8 cellular contexts compared by ENCODE assay signal in genomic region chr9:9352877-9353481, GRCh38.
A peak's percentile ranks its signal among the peaks of the same experiment; 100 is the strongest.
DNase-seq lines count a peak whose midpoint lies in the region; ATAC-seq and TF ChIP-seq lines count a peak whose summit lies in the region.
"Had no signal": no experiment of that assay in that cellular context is flagged by ENCODE, and none has a peak within 500 bp of the region (broad histone marks: within the 10 kb centered on the region; RNA-seq: fewer than 3 reads in every experiment).

No MANE protein-coding gene starts in this region.

- no peaks in the 10 kb centered on the region for H3K79me2 ChIP-seq in Karpas-422 (ENCODE audit: low read length)

- H3K9me2 ChIP-seq in Karpas-422 (replicated peaks; ENCODE audit: insufficient read depth, low read length) = no peaks in the 10 kb centered on the region; the same call in 1 of the 2 replicates

- H3K9ac ChIP-seq in Karpas-422 (ENCODE audit: low read length) (no peak overlapping the region), neuronal stem cell (ENCODE audit: low read depth, low read length, poor library complexity) (no peak overlapping the region)

- no peak overlapping the region for H2BK15ac ChIP-seq in neuronal stem cell (ENCODE audit: low read length)

- H2AK5ac ChIP-seq in neuronal stem cell (ENCODE audit: low read depth, low read length) = no peak overlapping the region

- no peak overlapping the region for H3K4me3 ChIP-seq in GM12864 (ENCODE audit: low read depth, low read length)
- no peak overlapping the region for H3K4me3 ChIP-seq in Karpas-422 (ENCODE audit: low read length)
- no peak overlapping the region for H3K4me3 ChIP-seq in neuronal stem cell (ENCODE audit: low read length in 2 of 2)

- no peaks in the 10 kb centered on the region for H3K4me1 Mint-ChIP-seq in chondrocyte (ENCODE audit: low read depth)
- H3K4me1 Mint-ChIP-seq in activated T-cell treated with anti-CD3 and anti-CD28 coated beads, Interleukin-2, amount 50 U/mL, for 72 hours (ENCODE audit: low read depth) = no peaks in the 10 kb centered on the region
- H3K4me1 Mint-ChIP-seq in activated T-helper 17 cell treated with anti-CD3 and anti-CD28 coated beads, Interleukin-2, amount 50 U/mL, for 72 hours = no peaks in the 10 kb centered on the region

- no peak overlapping the region for H3K4ac ChIP-seq in neuronal stem cell (ENCODE audit: low read length)

- no peak for DNase-seq in GM12864 (ENCODE audit: low read depth)
- DNase-seq in Karpas-422 = peak; percentile 47
- no peak for DNase-seq in chondrocyte (ENCODE audit: low spot score)
- DNase-seq in neuronal stem cell (ENCODE audit: low spot score) = peak; percentile 8
- no peak for DNase-seq in activated T-cell treated with anti-CD3 and anti-CD28 coated beads, Interleukin-2, amount 50 U/mL, for 72 hours

- H3K27ac ChIP-seq in Karpas-422 (ENCODE audit: low read length) (no peak overlapping the region), neuronal stem cell (replicated peaks; ENCODE audit: low read length) (no peak overlapping the region)

- no peak overlapping the region for H2BK120ac ChIP-seq in neuronal stem cell (ENCODE audit: low read depth, low read length)

- no peak overlapping the region for H4K8ac ChIP-seq in neuronal stem cell (ENCODE audit: low read depth, low read length)

- H3K18ac ChIP-seq in neuronal stem cell (ENCODE audit: low read length) = no peak overlapping the region

- H3K36me3 ChIP-seq in Karpas-422 (ENCODE audit: insufficient read depth, low read length) (no peaks in the 10 kb centered on the region), neuronal stem cell (replicated peaks in 1 of 2; ENCODE audit: control insufficient read depth in 2 of 2, insufficient read depth in 2 of 2, low read length in 2 of 2) (no peaks in the 10 kb centered on the region)

- no peak for ATAC-seq in activated T-cell treated with anti-CD3 and anti-CD28 coated beads, Interleukin-2, amount 50 U/mL, for 72 hours (replicated peaks in 1 of 2)
- no peak for ATAC-seq in activated T-helper 17 cell treated with anti-CD3 and anti-CD28 coated beads, Interleukin-2, amount 50 U/mL, for 72 hours (replicated peaks)
- ATAC-seq in GM18502 (IDR thresholded peaks at IDR 0.05; ENCODE audit: poor library complexity, unreplicated experiment) = no peak
- ATAC-seq: activated CD4-positive, CD25-positive, alpha-beta regulatory T cell treated with anti-CD3 and anti-CD28 coated beads, Interleukin-2, amount 50 U/mL, for 24 hours had no signal

- no peak overlapping the region for H3K4me3 Mint-ChIP-seq in chondrocyte (ENCODE audit: unreplicated experiment)
- no peak overlapping the region for H3K4me3 Mint-ChIP-seq in activated T-cell treated with anti-CD3 and anti-CD28 coated beads, Interleukin-2, amount 50 U/mL, for 72 hours
- H3K4me3 Mint-ChIP-seq in activated T-helper 17 cell treated with anti-CD3 and anti-CD28 coated beads, Interleukin-2, amount 50 U/mL, for 72 hours = no peak overlapping the region

- H3K9me3 Mint-ChIP-seq in chondrocyte (ENCODE audit: low read depth) = no peaks in the 10 kb centered on the region
- no peaks in the 10 kb centered on the region for H3K9me3 Mint-ChIP-seq in activated T-cell treated with anti-CD3 and anti-CD28 coated beads, Interleukin-2, amount 50 U/mL, for 72 hours
- no peaks in the 10 kb centered on the region for H3K9me3 Mint-ChIP-seq in activated T-helper 17 cell treated with anti-CD3 and anti-CD28 coated beads, Interleukin-2, amount 50 U/mL, for 72 hours

- H3K4me1 ChIP-seq in Karpas-422 (ENCODE audit: low read length) (no peaks in the 10 kb centered on the region), neuronal stem cell (ENCODE audit: control insufficient read depth in 2 of 2, insufficient read depth in 1 of 2, low read depth in 1 of 2, low read length in 2 of 2) (no peaks in the 10 kb centered on the region)

- no peak overlapping the region for H3K27ac Mint-ChIP-seq in chondrocyte (ENCODE audit: unreplicated experiment)
- H3K27ac Mint-ChIP-seq in activated T-cell treated with anti-CD3 and anti-CD28 coated beads, Interleukin-2, amount 50 U/mL, for 72 hours = no peak overlapping the region
- no peak overlapping the region for H3K27ac Mint-ChIP-seq in activated T-helper 17 cell treated with anti-CD3 and anti-CD28 coated beads, Interleukin-2, amount 50 U/mL, for 72 hours

- H3K27me3 ChIP-seq in Karpas-422 (ENCODE audit: low read length) = no peaks in the 10 kb centered on the region
- H3K27me3 ChIP-seq in neuronal stem cell (ENCODE audit: control insufficient read depth in 3 of 3, insufficient read depth in 3 of 3, low read depth in 1 of 3, low read length in 3 of 3) = no peaks in the 10 kb centered on the region

- no peak overlapping the region for H2BK5ac ChIP-seq in neuronal stem cell (ENCODE audit: low read length)

- H3K9me3 ChIP-seq in Karpas-422 (ENCODE audit: low read length) (peaks cover 30% of the 10 kb centered on the region), neuronal stem cell (replicated peaks in 1 of 2; ENCODE audit: control insufficient read depth in 2 of 2, insufficient read depth in 1 of 2, low read depth in 1 of 2, low read length in 2 of 2) (no peaks in the 10 kb centered on the region)

- H3K14ac ChIP-seq in neuronal stem cell (ENCODE audit: low read length) = no peak overlapping the region

- H3K27me3 Mint-ChIP-seq in chondrocyte (ENCODE audit: low read depth) = peaks cover 2% of the 10 kb centered on the region
- H3K27me3 Mint-ChIP-seq in activated T-cell treated with anti-CD3 and anti-CD28 coated beads, Interleukin-2, amount 50 U/mL, for 72 hours (ENCODE audit: low read depth) = no peaks in the 10 kb centered on the region
- H3K27me3 Mint-ChIP-seq in activated T-helper 17 cell treated with anti-CD3 and anti-CD28 coated beads, Interleukin-2, amount 50 U/mL, for 72 hours = no peaks in the 10 kb centered on the region

- H4K20me1 ChIP-seq in Karpas-422 (ENCODE audit: insufficient read depth, low read depth, low read length) = no peaks in the 10 kb centered on the region

- no peak overlapping the region for H2BK12ac ChIP-seq in neuronal stem cell (ENCODE audit: low read length)

- no peak overlapping the region for H3K4me2 ChIP-seq in Karpas-422 (ENCODE audit: low read depth, low read length, poor library complexity, severe bottlenecking)
- no peak overlapping the region for H3K4me2 ChIP-seq in neuronal stem cell (ENCODE audit: insufficient read depth, low read length, poor library complexity, severe bottlenecking)

- TF ChIP-seq CTCF in GM12864 (IDR thresholded peaks at IDR 0.05; ENCODE audit: low read depth, low read length, missing control alignments) (peak; percentile 50), chondrocyte (IDR thresholded peaks at IDR 0.05) (peak; percentile 93)

- no peaks in the 10 kb centered on the region for H3K36me3 Mint-ChIP-seq in chondrocyte (ENCODE audit: low read depth)
- H3K36me3 Mint-ChIP-seq in activated T-cell treated with anti-CD3 and anti-CD28 coated beads, Interleukin-2, amount 50 U/mL, for 72 hours (ENCODE audit: insufficient read depth in 2 of 2) = no peaks in the 10 kb centered on the region
- no peaks in the 10 kb centered on the region for H3K36me3 Mint-ChIP-seq in activated T-helper 17 cell treated with anti-CD3 and anti-CD28 coated beads, Interleukin-2, amount 50 U/mL, for 72 hours (ENCODE audit: low read depth)

- H3K79me1 ChIP-seq in neuronal stem cell (ENCODE audit: low read depth, low read length) = no peaks in the 10 kb centered on the region

- no peak overlapping the region for H4K91ac ChIP-seq in neuronal stem cell (ENCODE audit: low read depth, low read length, poor library complexity)

- no CpG with 5 or more reads among the region's 2 CpGs for WGBS in neuronal stem cell (ENCODE audit: extremely low coverage in 2 of 2, insufficient read length in 2 of 2, insufficient replicate concordance in 1 of 2), 2 donors

- H3K23ac ChIP-seq in neuronal stem cell (ENCODE audit: low read depth, low read length, poor library complexity) = no peak overlapping the region

- H2AFZ ChIP-seq in Karpas-422 (ENCODE audit: low read length) (no peak overlapping the region), neuronal stem cell (ENCODE audit: low read length) (no peak overlapping the region)

Comparison
In these comparisons a context has a peak if more than half of its experiments do, and no peak if none do; other contexts are left out.
1. DNase-seq: peak in Karpas-422 (single experiment) and neuronal stem cell (single experiment); none in GM12864 (single experiment), chondrocyte (single experiment) and activated T-cell treated with anti-CD3 and anti-CD28 coated beads, Interleukin-2, amount 50 U/mL, for 72 hours (0 of 2).